ENCODE assay signal across 8 cellular contexts in genomic region chr6:125100018-125100652, GRCh38. TPM values are rescaled to one million over a fixed set of nuclear protein-coding genes. Genes with fewer than 3 reads are reported as not detected.
DNase-seq lines count a peak whose midpoint lies in the region; ATAC-seq, FAIRE-seq and TF ChIP-seq lines count a peak whose summit lies in the region.

No MANE protein-coding gene starts in this region.

- H3K9me3 ChIP-seq in A549 (no peaks in the 10 kb centered on the region), HUES6 (ENCODE audit: control insufficient read depth, insufficient read depth, low read depth, low read length) (no peaks in the 10 kb centered on the region)
- no peaks in the 10 kb centered on the region for H3K9me3 ChIP-seq in effector memory CD4-positive, alpha-beta T cell (ENCODE audit: control insufficient read depth, low read length)

- POLR2A ChIA-PET in A549 (lab: Yijun Ruan, JAX), result interaction anchor here (0.8 kb wide), 1 partner anchor 102 kb away, joined by 3 read pairs; no protein-coding TSS in a partner anchor
- POLR2A ChIA-PET in naive thymus-derived CD8-positive, alpha-beta T cell (lab: Charles Lee), result no interaction called here

- H3K36me3 Mint-ChIP-seq in naive thymus-derived CD8-positive, alpha-beta T cell, result no peaks in the 10 kb centered on the region

- TF ChIP-seq EP300 in A549 (IDR thresholded peaks at IDR 0.05), result no peak

- peak overlapping the region; percentile 62 to 83 (median 74) for H3K4me3 Mint-ChIP-seq in naive thymus-derived CD8-positive, alpha-beta T cell

- H3K4me1 ChIP-seq in A549, result peaks cover 46% of the 10 kb centered on the region
- peaks cover 7% of the 10 kb centered on the region for H3K4me1 ChIP-seq in HUES6 (ENCODE audit: control insufficient read depth, insufficient read depth, low read length)
- no peaks in the 10 kb centered on the region for H3K4me1 ChIP-seq in effector memory CD4-positive, alpha-beta T cell (ENCODE audit: control insufficient read depth, insufficient read depth, low read length, poor library complexity, severe bottlenecking)

- no peak for TF ChIP-seq CTCF in A549 (IDR thresholded peaks at IDR 0.05)

- TF ChIP-seq RAD21 in A549 (conservative IDR thresholded peaks at IDR 0.05 in 1 of 2, IDR thresholded peaks at IDR 0.05 in 1 of 2), result no peak

- peak overlapping the region; percentile 69 for H3K4me2 ChIP-seq in A549

- no peaks in the 10 kb centered on the region for H3K9me3 Mint-ChIP-seq in naive thymus-derived CD8-positive, alpha-beta T cell

- peak overlapping the region in 2 of 10 donors; percentile 11 to 36 for H3K27ac Mint-ChIP-seq in naive thymus-derived CD8-positive, alpha-beta T cell

- peaks cover 20% of the 10 kb centered on the region; the same call in 1 of the 2 replicates for H3K27me3 ChIP-seq in HUES6 (ENCODE audit: control insufficient read depth, insufficient read depth, low read length)
- H3K27me3 ChIP-seq in effector memory CD4-positive, alpha-beta T cell (replicated peaks; ENCODE audit: control insufficient read depth, insufficient read depth, low read length, poor library complexity, severe bottlenecking), result peaks cover 5% of the 10 kb centered on the region

- CTCF ChIA-PET in A549 (lab: Yijun Ruan, JAX), result interaction anchor here (1.3 to 2.8 kb wide), 2 partner anchors 14 to 131 kb away, joined by 3 to 10 read pairs; no protein-coding TSS in a partner anchor

- H3K9ac ChIP-seq in HUES6 (ENCODE audit: low read length), result no peak overlapping the region

- H3K27ac ChIP-seq in A549 (peak overlapping the region; percentile 76 to 86), HUES6 (ENCODE audit: low read depth, low read length) (no peak overlapping the region)
- H3K27ac ChIP-seq in effector memory CD4-positive, alpha-beta T cell (ENCODE audit: insufficient read depth, low read length, poor library complexity, severe bottlenecking), result no peak overlapping the region

- ATAC-seq in A549 (no peak), HG02610 (IDR thresholded peaks at IDR 0.05; ENCODE audit: unreplicated experiment) (no peak), HG03469 (IDR thresholded peaks at IDR 0.05; ENCODE audit: unreplicated experiment) (no peak)
- ATAC-seq in naive thymus-derived CD8-positive, alpha-beta T cell, result no peak

- H3K4me1 Mint-ChIP-seq in naive thymus-derived CD8-positive, alpha-beta T cell, result peaks cover 5 to 17% (median 12%) of the 10 kb centered on the region in 4 donors

- FAIRE-seq in A549 (lab: Jason Lieb, UNC), result no peak

- peaks cover 4 to 27% (median 13%) of the 10 kb centered on the region in 5 donors for H3K27me3 Mint-ChIP-seq in naive thymus-derived CD8-positive, alpha-beta T cell

- WGBS in A549 (ENCODE audit: missing lambda C conversion rate), result 90% methylated on average over 10 of the region's 10 CpGs

- no peak for TF ChIP-seq POLR2A in A549 (IDR thresholded peaks at IDR 0.05; ENCODE audit: low read length)

- H3K4me3 ChIP-seq in A549, result peak overlapping the region; percentile 49
- H3K4me3 ChIP-seq in HUES6 (ENCODE audit: low read depth, low read length), result peak overlapping the region; percentile 75
- peak overlapping the region; percentile 46 for H3K4me3 ChIP-seq in effector memory CD4-positive, alpha-beta T cell (ENCODE audit: insufficient read depth, low read depth, low read length, poor library complexity, severe bottlenecking)

- H3K36me3 ChIP-seq in HUES6 (ENCODE audit: control insufficient read depth, insufficient read depth, low read length), result no peaks in the 10 kb centered on the region
- no peaks in the 10 kb centered on the region for H3K36me3 ChIP-seq in effector memory CD4-positive, alpha-beta T cell (ENCODE audit: control insufficient read depth, insufficient read depth, low read length)

- DNase-seq in A549 (ENCODE audit: low read depth in 1 of 2, low spot score in 1 of 2) (no peak), NCI-H2171 treated with DMSO at 0.1 percent for 48 hours (lab: John Stamatoyannopoulos, UW) (no peak), SK-N-DZ (ENCODE audit: low spot score) (no peak)
- DNase-seq in effector memory CD4-positive, alpha-beta T cell, result no peak
- DNase-seq in naive thymus-derived CD8-positive, alpha-beta T cell, result no peak

TF ChIP-seq in A549, 52 proteins besides CTCF, POLR2A, EP300 and RAD21:
- no peak for TF ChIP-seq CHD4 (IDR thresholded peaks at IDR 0.05; ENCODE audit: borderline replicate concordance)
- TF ChIP-seq KDM5A (IDR thresholded peaks at IDR 0.05), result no peak
- TF ChIP-seq TP53 (CRISPR knock-in tag; IDR thresholded peaks at IDR 0.05), result no peak
- no peak for TF ChIP-seq HOXA7 (CRISPR knock-in tag; IDR thresholded peaks at IDR 0.05)
- peak; percentile 64; the same call in 1 of the 2 replicates for TF ChIP-seq KDM1A (IDR thresholded peaks at IDR 0.05; ENCODE audit: low read depth)

RNA-seq across cellular contexts. Expression of gene TPD52L1, which starts 53.4 kb away (rescaled TPM):
- polyA plus RNA-seq in A549 (2011; rRNA removed) (119 and 144 TPM in 2 replicates), A549 (2017; fragmentation: RNase III; extraction: RNeasy Plus Mini Kit Qiagen cat#74134 plus additional on column Dnase treatment) (80.0 to 115 TPM (median 90.1 TPM) in 3 replicates)
- 104 and 114 TPM in 2 replicates for polyA plus RNA-seq in A549 (2012; cell fraction: cytosol; rRNA removed)
- polyA plus RNA-seq in A549 (2012; cell fraction: nucleus; rRNA removed), result 39.4 and 46.1 TPM in 2 replicates
- 28.6 and 30.4 TPM in 2 replicates for polyA minus RNA-seq in A549 (2011; rRNA and poly(A)+ RNA removed)
- not detected for total RNA-seq in naive thymus-derived CD8-positive, alpha-beta T cell
- not detected for polyA plus RNA-seq in naive thymus-derived CD8-positive, alpha-beta T cell
- not detected in 2 replicates for polyA plus RNA-seq in SK-N-DZ (2014; cell fraction: cytosol; rRNA removed)
- not detected in 2 replicates for polyA plus RNA-seq in SK-N-DZ (2014; cell fraction: nucleus; rRNA removed)

Comparison
In these comparisons a context has a peak if more than half of its experiments do, and no peak if none do; other contexts are left out.
1. H3K27ac ChIP-seq: peak in A549 (2 of 2); none in HUES6 (single experiment) and effector memory CD4-positive, alpha-beta T cell (single experiment).
2. RNA of gene TPD52L1, which starts 53.4 kb away (polyA plus RNA-seq): 39.4 to 144 TPM in A549; not detected in naive thymus-derived CD8-positive, alpha-beta T cell; every median in the first group is over 10 times any median in the second.
3. Peak in every context shown above with its lines, with median percentiles within 50 percentile points of each other: H3K4me3 ChIP-seq.